In the genomic region with DNA sequence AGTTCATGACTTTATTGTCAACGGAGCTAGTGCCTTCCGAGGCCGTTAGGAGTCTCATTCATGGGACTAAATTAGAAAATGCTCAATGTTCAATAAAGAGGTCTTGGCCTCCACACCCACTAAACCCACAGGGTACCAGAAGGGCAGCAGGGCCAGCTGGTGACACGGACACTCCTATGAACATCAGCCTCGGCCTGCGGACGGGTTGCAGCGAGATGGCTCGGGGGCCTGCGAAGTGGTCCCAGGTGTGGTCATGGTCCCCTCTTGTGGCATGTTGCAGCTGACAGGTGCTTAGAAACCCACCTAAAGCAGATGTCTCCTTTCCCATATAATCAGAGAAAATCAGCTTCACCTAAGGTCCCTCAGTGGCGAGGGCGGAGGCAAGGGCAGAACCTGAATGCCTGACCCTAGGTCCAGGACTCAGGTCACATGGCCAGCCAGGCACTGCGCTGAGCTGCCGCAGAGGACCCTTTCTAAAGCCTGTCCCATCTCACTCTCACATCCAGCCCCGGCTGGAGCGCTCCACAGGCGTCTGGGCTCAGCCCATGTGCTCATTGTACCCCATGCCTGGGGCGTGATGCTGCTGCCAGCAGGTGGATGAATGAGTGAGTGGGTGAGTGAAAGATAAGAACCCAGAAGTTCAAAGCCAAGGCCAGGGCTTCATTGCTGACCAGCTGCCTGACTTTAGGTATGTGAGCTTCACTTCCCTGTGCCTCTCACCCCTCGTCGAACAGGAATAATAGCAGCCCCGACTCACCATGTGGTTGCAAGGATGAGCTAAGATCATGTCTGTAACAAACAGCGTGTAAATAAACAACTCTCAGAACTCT, we compare ENCODE assay signal across 20 cellular contexts. TPM values are rescaled to one million over a fixed set of nuclear protein-coding genes. Genes with fewer than 3 reads are reported as not detected.
DNase-seq lines count a peak whose midpoint lies in the region; ATAC-seq, FAIRE-seq and TF ChIP-seq lines count a peak whose summit lies in the region.
"Had no signal": no experiment of that assay in that cellular context is flagged by ENCODE, and none has a peak within 500 bp of the region (broad histone marks: within the 10 kb centered on the region; RNA-seq: fewer than 3 reads in every experiment).

No MANE protein-coding gene starts in this region.

- H3K27me3 ChIP-seq in RWPE2 (ENCODE audit: insufficient read depth, poor library complexity, severe bottlenecking) = no peaks in the 10 kb centered on the region

- TF ChIP-seq CTCF in RWPE2 (IDR thresholded peaks at IDR 0.05; ENCODE audit: poor library complexity, severe bottlenecking) = no peak

- no peaks in the 10 kb centered on the region for H3K36me3 ChIP-seq in RWPE2 (ENCODE audit: low read depth)

- peaks cover 98% of the 10 kb centered on the region in 2 donors for H3K4me1 Mint-ChIP-seq in immature natural killer cell

- DNase-seq in HTR-8/SVneo (ENCODE audit: insufficient read length, low spot score) (no peak), RWPE2 (ENCODE audit: low spot score) (peak; percentile 81), immature natural killer cell (no peak), sciatic nerve (ENCODE audit: low spot score) (peak; percentile 33), midbrain (lab: John Stamatoyannopoulos, UW) (no peak)
- DNase-seq: AML-193, DMS79 treated with DMSO at 0.1 percent for 48 hours, H7, MV-4-11, NCI-H187, NCI-H2107, NCI-H2227 treated with DMSO at 0.1 percent for 48 hours, NCI-H524, NCI-H82, SIG-M5 had no signal

- no peak overlapping the region for H3K4me3 ChIP-seq in RWPE2 (ENCODE audit: severe bottlenecking)
- H3K4me3 ChIP-seq: K562 had no signal

- no peaks in the 10 kb centered on the region for H3K9me3 ChIP-seq in RWPE2 (ENCODE audit: severe bottlenecking)

- peak overlapping the region; percentile 40 to 78 (median 65) for H3K4me3 Mint-ChIP-seq in immature natural killer cell

- no peak overlapping the region for H3K27ac ChIP-seq in RWPE2 (ENCODE audit: poor library complexity, severe bottlenecking)
- H3K27ac ChIP-seq: C4-2B had no signal

- H3K27ac Mint-ChIP-seq in immature natural killer cell = peak overlapping the region; percentile 91 to 100 (median 98)

- H3K9me3 Mint-ChIP-seq in immature natural killer cell = no peaks in the 10 kb centered on the region

- peak; percentile 63 for FAIRE-seq in HTR-8/SVneo (lab: Jason Lieb, UNC)
- FAIRE-seq: K562 had no signal

- peaks cover 7 to 12% (median 11%) of the 10 kb centered on the region in 3 donors for H3K27me3 Mint-ChIP-seq in immature natural killer cell (ENCODE audit: low read depth in 3 of 3)

- H3K36me3 Mint-ChIP-seq in immature natural killer cell = peaks cover 33 to 49% (median 45%) of the 10 kb centered on the region in 3 donors

- no peak for ATAC-seq in RWPE2 (ENCODE audit: low read depth)
- no peak for ATAC-seq in sciatic nerve
- ATAC-seq in HG02588 (IDR thresholded peaks at IDR 0.05; ENCODE audit: unreplicated experiment) = no peak
- ATAC-seq in HG03095 (IDR thresholded peaks at IDR 0.05; ENCODE audit: unreplicated experiment) = no peak
- ATAC-seq: K562, SK-N-SH treated with all-trans-retinoic acid at 6 μM for 48 hours had no signal

- intact Hi-C loops in sciatic nerve (cut with DNase I) = no loop called here

- no peaks in the 10 kb centered on the region for H3K4me1 ChIP-seq in RWPE2 (ENCODE audit: insufficient read depth, poor library complexity, severe bottlenecking)

RNA-seq across cellular contexts. Expression of gene NFATC2, which starts 35.8 kb away (rescaled TPM):
- polyA plus RNA-seq in immature natural killer cell = 100 to 1,000 TPM in 1 of 3 donors, 10 to 100 TPM in 2; 14.5 to 101 (median 21.3) TPM
- total RNA-seq in sciatic nerve = 11.0 TPM

Comparison
In these comparisons a context has a peak if more than half of its experiments do, and no peak if none do; other contexts are left out.
1. DNase-seq: peak in RWPE2 (single experiment) and sciatic nerve (single experiment); none in HTR-8/SVneo (single experiment), immature natural killer cell (0 of 3) and midbrain (single experiment).